Comparison of ENCODE assay signal across 30 cellular contexts in the genomic region with DNA sequence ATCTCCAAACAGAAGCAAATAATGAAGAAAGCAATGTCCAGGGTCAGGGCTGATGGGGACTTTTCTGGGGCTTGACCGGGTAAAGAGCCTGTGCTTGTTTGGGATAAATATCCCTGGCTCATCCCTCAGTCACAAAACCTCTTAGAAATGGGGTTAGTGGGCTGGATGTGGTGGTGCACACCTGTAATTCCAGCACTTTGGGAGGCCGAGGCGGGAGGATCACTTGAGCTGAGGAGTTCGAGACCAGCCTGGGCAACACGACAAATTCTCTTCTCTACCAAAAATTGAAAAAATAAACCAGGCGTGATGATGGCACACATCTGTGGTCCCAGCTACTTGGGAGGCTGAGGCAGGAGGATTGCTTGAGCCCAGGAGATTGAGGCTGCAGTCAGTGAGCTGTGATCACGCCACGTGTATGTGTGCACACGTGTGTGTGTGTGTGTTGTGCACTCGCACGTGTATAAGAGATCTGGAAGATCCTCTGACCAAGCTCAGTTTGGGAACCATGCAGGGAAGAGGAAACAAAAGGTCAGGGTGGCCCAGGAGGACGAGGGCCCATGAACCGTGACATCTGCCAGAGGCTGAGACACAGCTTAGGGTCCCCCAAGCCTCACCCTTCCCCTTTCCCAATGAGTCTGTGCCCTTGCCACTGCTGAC.
"Had no signal": no experiment of that assay in that cellular context is flagged by ENCODE, and none has a peak within 500 bp of the region (broad histone marks: within the 10 kb centered on the region; RNA-seq: fewer than 3 reads in every experiment).

No MANE protein-coding gene starts in this region.

- H3K36me3 ChIP-seq: MG63 had no signal

- H3K9me3 ChIP-seq: MG63 had no signal

- DNase-seq: Karpas-422, Kasumi-1, MG63, MM.1S, MV-4-11, NCI-H1048, NCI-H1092 treated with DMSO at 0.1 percent for 48 hours, NCI-H1105, NCI-H1105 treated with DMSO at 0.1 percent for 48 hours, NCI-H1417 treated with DMSO at 0.1 percent for 48 hours, NCI-H1436, NCI-H1436 treated with DMSO at 0.1 percent for 48 hours, NCI-H146, NCI-H1694 treated with DMSO at 0.1 percent for 48 hours, NCI-H187, NCI-H187 treated with DMSO at 0.1 percent for 48 hours, NCI-H1930, NCI-H2029 treated with DMSO at 0.1 percent for 48 hours, NCI-H2081 treated with DMSO at 0.1 percent for 48 hours, NCI-H2107, NCI-H2171, NCI-H2171 treated with DMSO at 0.1 percent for 48 hours, NCI-H2227 treated with DMSO at 0.1 percent for 48 hours, NCI-H226, NCI-H446, NCI-H446 treated with DMSO at 0.1 percent for 48 hours, NCI-H510A, NCI-H510A treated with DMSO at 0.1 percent for 48 hours, NCI-H524, NCI-H524 treated with DMSO at 0.1 percent for 48 hours had no signal

- H3K4me3 ChIP-seq: MG63 had no signal
